Comparison of ENCODE assay signal across 14 cellular contexts in the genomic region with DNA sequence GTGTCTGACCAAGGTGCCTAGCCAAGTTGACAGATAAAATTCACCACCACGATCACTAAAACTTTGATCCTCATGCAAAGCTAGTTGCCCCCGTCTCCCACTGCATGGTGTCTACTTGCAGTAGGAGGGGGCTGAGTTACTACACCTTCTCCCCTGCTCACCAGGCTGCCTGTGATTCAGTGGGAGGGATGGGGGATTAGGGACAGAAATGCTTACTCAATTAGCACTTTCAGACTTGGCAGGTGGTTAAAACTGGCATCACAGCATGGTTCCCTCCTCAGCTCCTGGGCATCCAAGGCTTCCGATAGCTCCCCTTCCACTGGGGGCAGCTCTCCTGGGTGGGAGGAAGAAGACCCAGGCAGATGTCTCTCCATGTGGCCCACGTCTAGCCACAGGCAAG.
DNase-seq lines count a peak whose midpoint lies in the region; ATAC-seq, FAIRE-seq and TF ChIP-seq lines count a peak whose summit lies in the region.
"Had no signal": no experiment of that assay in that cellular context is flagged by ENCODE, and none has a peak within 500 bp of the region (broad histone marks: within the 10 kb centered on the region; RNA-seq: fewer than 3 reads in every experiment).

No MANE protein-coding gene starts in this region.

- TF ChIP-seq POLR2A in GM12878 (IDR thresholded peaks at IDR 0.05; ENCODE audit: low read depth, low read length) (no peak), esophagus muscularis mucosa (IDR thresholded peaks at IDR 0.05; ENCODE audit: low read depth) (no peak)

- peak; percentile 43 for DNase-seq in stimulated activated CD4-positive, alpha-beta T cell treated with anti-CD3 and anti-CD28 coated beads, Interleukin-1b, Interleukin-23, amount 100 ng/mL, for 48 hours
- DNase-seq in stimulated activated CD4-positive, alpha-beta T cell treated with anti-CD3 and anti-CD28 coated beads, Interleukin-2, amount 100 ng/mL, for 48 hours: no peak
- no peak for DNase-seq in T-cell
- DNase-seq in GM12878 (ENCODE audit: low read depth, low spot score): no peak
- no peak for DNase-seq in esophagus muscularis mucosa (ENCODE audit: extremely low spot score)
- no peak for DNase-seq in GM10248 (ENCODE audit: extremely low spot score)
- DNase-seq: Kasumi-1, NCI-H1417 treated with DMSO at 0.1 percent for 48 hours, PC-3, SK-N-SH had no signal

- H3K27me3 ChIP-seq in GM12878 (replicated peaks in 1 of 2; ENCODE audit: control insufficient read depth in 2 of 2, insufficient read depth in 2 of 2, low read length in 1 of 2) (no peaks in the 10 kb centered on the region), esophagus muscularis mucosa (peaks cover 0 to 7% (median 0%) of the 10 kb centered on the region in 4 donors)

- RAD21 ChIA-PET in GM12878 (lab: Charles Lee; ENCODE audit: unreplicated experiment): no interaction called here

- SMC1A ChIA-PET in GM12878 (lab: Charles Lee; ENCODE audit: uncharacterized antibody, unreplicated experiment): no interaction called here

- TF ChIP-seq RAD21 in GM12878 (IDR thresholded peaks at IDR 0.05; ENCODE audit: insufficient read depth, low read depth, low read length): no peak

- H3K36me3 ChIP-seq in GM12878 (ENCODE audit: control insufficient read depth in 2 of 2, insufficient read depth in 2 of 2, low read length in 1 of 2) (no peaks in the 10 kb centered on the region), esophagus muscularis mucosa (no peaks in the 10 kb centered on the region)

- POLR2A ChIA-PET in T-cell (lab: Charles Lee): interaction anchor here in 1 of 2 donors (0.6 kb wide), 1 partner anchor 12 kb away, joined by 3 read pairs; no protein-coding TSS in a partner anchor
- POLR2A ChIA-PET in GM12878 (lab: Charles Lee): interaction anchor here (0.6 kb wide), 1 partner anchor 1225 kb away, joined by 3 read pairs; no protein-coding TSS in a partner anchor
- POLR2A ChIA-PET in GM10248 (lab: Yijun Ruan, JAX): no interaction called here

- intact Hi-C loops in GM12878 (cut with micrococcal nuclease; ENCODE audit: unreplicated experiment): no loop called here
- intact Hi-C loops in esophagus muscularis mucosa (cut with DNase I): no loop called here

- TF ChIP-seq EP300 in GM12878 (IDR thresholded peaks at IDR 0.05; ENCODE audit: borderline replicate concordance in 1 of 2, control insufficient read depth in 1 of 2, low read depth in 2 of 2, low read length in 2 of 2): no peak
- TF ChIP-seq EP300 in esophagus muscularis mucosa (IDR thresholded peaks at IDR 0.05): no peak

- H3K27ac ChIP-seq in GM12878 (ENCODE audit: control insufficient read depth, insufficient read depth): no peak overlapping the region
- no peak overlapping the region for H3K27ac ChIP-seq in esophagus muscularis mucosa (replicated peaks in 1 of 4)

- H3K4me3 ChIP-seq in GM12878 (no peak overlapping the region), esophagus muscularis mucosa (no peak overlapping the region)

- H3K27me3 Mint-ChIP-seq in T-cell: peaks cover 0 to 2% of the 10 kb centered on the region in 2 donors
- no peaks in the 10 kb centered on the region for H3K27me3 Mint-ChIP-seq in stimulated activated naive CD8-positive, alpha-beta T cell treated with anti-CD3 and anti-CD28 coated beads, Interleukin-15, Interleukin-2, amounts not matched to agents 100 ng/mL and 50 ng/mL, for 24 hours

- CTCF ChIA-PET in T-cell (lab: Charles Lee) (interaction anchor here in 1 of 2 donors (0.7 kb wide), 1 partner anchor 46 kb away, joined by 3 read pairs; no protein-coding TSS in a partner anchor), GM12878 (lab: Yijun Ruan, JAX) (no interaction called here), GM10248 (lab: Yijun Ruan, JAX) (no interaction called here)

- H3K4me1 Mint-ChIP-seq in T-cell: peaks cover 50 to 65% (median 58%) of the 10 kb centered on the region in 3 donors
- H3K4me1 Mint-ChIP-seq in stimulated activated naive CD8-positive, alpha-beta T cell treated with anti-CD3 and anti-CD28 coated beads, Interleukin-15, Interleukin-2, amounts not matched to agents 100 ng/mL and 50 ng/mL, for 24 hours (ENCODE audit: low read depth): peaks cover 44% of the 10 kb centered on the region

- no peak overlapping the region for H3K9ac ChIP-seq in GM12878 (ENCODE audit: control insufficient read depth, insufficient read depth, low read length)
- H3K9ac ChIP-seq: SK-N-SH had no signal

- in situ Hi-C loops in GM12878 (cut with MboI): no loop called here

- TF ChIP-seq CTCF in GM12878 (IDR thresholded peaks at IDR 0.05 in 2 of 3, conservative IDR thresholded peaks at IDR 0.05 in 1 of 3; ENCODE audit: control insufficient read depth in 2 of 3, extremely low read depth in 1 of 3, insufficient read depth in 1 of 3, low read depth in 3 of 3, low read length in 3 of 3): no peak
- TF ChIP-seq CTCF in esophagus muscularis mucosa (IDR thresholded peaks at IDR 0.05): no peak
- no peak for TF ChIP-seq CTCF in GM10248 (IDR thresholded peaks at IDR 0.05; ENCODE audit: control extremely low read depth, extremely low read depth, low read depth, missing control alignments)

- no peaks in the 10 kb centered on the region for H3K79me2 ChIP-seq in GM12878 (ENCODE audit: control insufficient read depth, insufficient read depth, low read length)

- H3K9me3 ChIP-seq in GM12878 (replicated peaks; ENCODE audit: control insufficient read depth, insufficient read depth, low read length): no peaks in the 10 kb centered on the region
- no peaks in the 10 kb centered on the region for H3K9me3 ChIP-seq in esophagus muscularis mucosa
- H3K9me3 ChIP-seq: SK-N-SH had no signal

- 19% methylated on average over 4 of the region's 4 CpGs for WGBS in GM12878 (ENCODE audit: insufficient coverage, insufficient replicate concordance, low lambda C conversion rate, missing lambda C conversion rate)
- WGBS in esophagus muscularis mucosa: 88% methylated on average over 4 of the region's 4 CpGs

- H3K4me3 Mint-ChIP-seq in T-cell: no peak overlapping the region
- H3K4me3 Mint-ChIP-seq in stimulated activated naive CD8-positive, alpha-beta T cell treated with anti-CD3 and anti-CD28 coated beads, Interleukin-15, Interleukin-2, amounts not matched to agents 100 ng/mL and 50 ng/mL, for 24 hours: no peak overlapping the region

- H2AFZ ChIP-seq in GM12878 (ENCODE audit: control insufficient read depth, low read depth, low read length): no peak overlapping the region

- no peaks in the 10 kb centered on the region for H3K36me3 Mint-ChIP-seq in T-cell
- H3K36me3 Mint-ChIP-seq in stimulated activated naive CD8-positive, alpha-beta T cell treated with anti-CD3 and anti-CD28 coated beads, Interleukin-15, Interleukin-2, amounts not matched to agents 100 ng/mL and 50 ng/mL, for 24 hours (ENCODE audit: low read depth): no peaks in the 10 kb centered on the region

- H3K9me3 Mint-ChIP-seq in T-cell: no peaks in the 10 kb centered on the region
- H3K9me3 Mint-ChIP-seq in stimulated activated naive CD8-positive, alpha-beta T cell treated with anti-CD3 and anti-CD28 coated beads, Interleukin-15, Interleukin-2, amounts not matched to agents 100 ng/mL and 50 ng/mL, for 24 hours: peaks cover 5% of the 10 kb centered on the region

- H4K20me1 ChIP-seq in GM12878 (ENCODE audit: control insufficient read depth, insufficient read depth): no peaks in the 10 kb centered on the region

- ATAC-seq in T-cell (replicated peaks in 1 of 4) (no peak), GM12878 (peak; percentile 29), GM19328 (IDR thresholded peaks at IDR 0.05; ENCODE audit: unreplicated experiment) (no peak)
- ATAC-seq: PC-3 had no signal

- no peak for FAIRE-seq in GM12878 (lab: Jason Lieb, UNC)
- FAIRE-seq: frontal cortex had no signal

- no peak overlapping the region for H3K4me2 ChIP-seq in GM12878 (ENCODE audit: control insufficient read depth, insufficient read depth)
- H3K4me2 ChIP-seq: SK-N-SH had no signal

- H3K27ac Mint-ChIP-seq in T-cell: peak overlapping the region; percentile 74 to 89
- H3K27ac Mint-ChIP-seq in stimulated activated naive CD8-positive, alpha-beta T cell treated with anti-CD3 and anti-CD28 coated beads, Interleukin-15, Interleukin-2, amounts not matched to agents 100 ng/mL and 50 ng/mL, for 24 hours: peak overlapping the region; percentile 63
- H3K27ac Mint-ChIP-seq: progenitor cell of endocrine pancreas had no signal

- H3K4me1 ChIP-seq in GM12878 (ENCODE audit: control insufficient read depth, insufficient read depth, low read length): no peaks in the 10 kb centered on the region
- no peaks in the 10 kb centered on the region for H3K4me1 ChIP-seq in esophagus muscularis mucosa

- no TSS peak for BruUV-seq in GM12878 (replicated peaks; lab: Mats Ljungman, UMichigan)

TF ChIP-seq in GM12878, 131 proteins besides CTCF, POLR2A, EP300 and RAD21 (continues in another document):
- TF ChIP-seq NR2F1 (conservative IDR thresholded peaks at IDR 0.05) (no peak), KDM1A (IDR thresholded peaks at IDR 0.05; ENCODE audit: borderline replicate concordance) (no peak), ZZZ3 (IDR thresholded peaks at IDR 0.05; ENCODE audit: control insufficient read depth, insufficient read length, low read depth) (no peak), BCL11A (IDR thresholded peaks at IDR 0.05; ENCODE audit: low read depth, low read length) (no peak), YY1 (IDR thresholded peaks at IDR 0.05; ENCODE audit: low read depth, low read length) (no peak), KLF5 (IDR thresholded peaks at IDR 0.05; ENCODE audit: partially characterized antibody) (no peak), FOXM1 (IDR thresholded peaks at IDR 0.05; ENCODE audit: low read depth, low read length) (no peak)
- TF ChIP-seq, protein P1, sequence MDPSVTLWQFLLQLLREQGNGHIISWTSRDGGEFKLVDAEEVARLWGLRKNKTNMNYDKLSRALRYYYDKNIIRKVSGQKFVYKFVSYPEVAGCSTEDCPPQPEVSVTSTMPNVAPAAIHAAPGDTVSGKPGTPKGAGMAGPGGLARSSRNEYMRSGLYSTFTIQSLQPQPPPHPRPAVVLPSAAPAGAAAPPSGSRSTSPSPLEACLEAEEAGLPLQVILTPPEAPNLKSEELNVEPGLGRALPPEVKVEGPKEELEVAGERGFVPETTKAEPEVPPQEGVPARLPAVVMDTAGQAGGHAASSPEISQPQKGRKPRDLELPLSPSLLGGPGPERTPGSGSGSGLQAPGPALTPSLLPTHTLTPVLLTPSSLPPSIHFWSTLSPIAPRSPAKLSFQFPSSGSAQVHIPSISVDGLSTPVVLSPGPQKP (IDR thresholded peaks at IDR 0.05; ENCODE audit: low read depth, low read length): no peak
- TF ChIP-seq, protein P2, sequence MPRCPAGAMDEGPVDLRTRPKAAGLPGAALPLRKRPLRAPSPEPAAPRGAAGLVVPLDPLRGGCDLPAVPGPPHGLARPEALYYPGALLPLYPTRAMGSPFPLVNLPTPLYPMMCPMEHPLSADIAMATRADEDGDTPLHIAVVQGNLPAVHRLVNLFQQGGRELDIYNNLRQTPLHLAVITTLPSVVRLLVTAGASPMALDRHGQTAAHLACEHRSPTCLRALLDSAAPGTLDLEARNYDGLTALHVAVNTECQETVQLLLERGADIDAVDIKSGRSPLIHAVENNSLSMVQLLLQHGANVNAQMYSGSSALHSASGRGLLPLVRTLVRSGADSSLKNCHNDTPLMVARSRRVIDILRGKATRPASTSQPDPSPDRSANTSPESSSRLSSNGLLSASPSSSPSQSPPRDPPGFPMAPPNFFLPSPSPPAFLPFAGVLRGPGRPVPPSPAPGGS (IDR thresholded peaks at IDR 0.05; ENCODE audit: borderline replicate concordance, insufficient read depth, low read depth, low read length, poor library complexity, severe bottlenecking): no peak
